Comparison of ENCODE assay signal across 9 cellular contexts in the genomic region with DNA sequence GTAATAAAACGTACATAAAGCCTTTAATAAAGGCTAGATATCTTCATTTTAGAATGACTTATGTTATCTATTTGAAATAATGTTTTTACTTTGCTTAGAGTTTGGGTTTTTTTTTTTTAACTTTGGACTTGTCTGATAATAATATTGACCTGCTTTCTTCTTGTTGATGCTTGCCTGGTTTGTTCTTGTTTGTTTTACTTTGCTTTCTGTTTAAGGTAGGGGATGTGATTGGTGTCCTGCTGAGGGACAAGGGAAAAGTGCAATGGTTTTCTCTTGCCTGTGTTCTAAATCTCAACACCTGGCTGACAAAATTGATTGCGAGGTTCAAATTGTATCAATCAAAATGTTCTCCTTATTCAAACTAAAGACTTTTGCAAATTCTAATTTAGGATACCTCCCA. TPM values are rescaled to one million over a fixed set of nuclear protein-coding genes. Genes with fewer than 3 reads are reported as not detected.
"Had no signal": no experiment of that assay in that cellular context is flagged by ENCODE, and none has a peak within 500 bp of the region (broad histone marks: within the 10 kb centered on the region; RNA-seq: fewer than 3 reads in every experiment).

No MANE protein-coding gene starts in this region.

- H3K4me3 ChIP-seq: GM23248, HAP-1 had no signal

- H3K9me3 Mint-ChIP-seq: HFFc6, IgD-negative memory B cell had no signal

- H3K4me3 Mint-ChIP-seq: HFFc6 had no signal

- H3K27ac Mint-ChIP-seq: HFFc6, IgD-negative memory B cell had no signal

- DNase-seq: GM23248, GOT3, H7, HFFc6, KBM-7 had no signal

- ATAC-seq: HCT116 had no signal

- H3K9ac ChIP-seq: GM23248 had no signal

- H3K9me3 ChIP-seq: HAP-1 had no signal

- H3K27ac ChIP-seq: GM23248 had no signal

- H3K27me3 Mint-ChIP-seq: IgD-negative memory B cell had no signal

- H3K36me3 Mint-ChIP-seq: IgD-negative memory B cell had no signal

RNA-seq across cellular contexts. Expression of a gene that starts 10.5 kb away (rescaled TPM):
- total RNA-seq: GM23248, HFFc6, HT-29 had no signal
- polyA plus RNA-seq: GM23248 had no signal
